16 cellular contexts compared by ENCODE assay signal in the genomic region with DNA sequence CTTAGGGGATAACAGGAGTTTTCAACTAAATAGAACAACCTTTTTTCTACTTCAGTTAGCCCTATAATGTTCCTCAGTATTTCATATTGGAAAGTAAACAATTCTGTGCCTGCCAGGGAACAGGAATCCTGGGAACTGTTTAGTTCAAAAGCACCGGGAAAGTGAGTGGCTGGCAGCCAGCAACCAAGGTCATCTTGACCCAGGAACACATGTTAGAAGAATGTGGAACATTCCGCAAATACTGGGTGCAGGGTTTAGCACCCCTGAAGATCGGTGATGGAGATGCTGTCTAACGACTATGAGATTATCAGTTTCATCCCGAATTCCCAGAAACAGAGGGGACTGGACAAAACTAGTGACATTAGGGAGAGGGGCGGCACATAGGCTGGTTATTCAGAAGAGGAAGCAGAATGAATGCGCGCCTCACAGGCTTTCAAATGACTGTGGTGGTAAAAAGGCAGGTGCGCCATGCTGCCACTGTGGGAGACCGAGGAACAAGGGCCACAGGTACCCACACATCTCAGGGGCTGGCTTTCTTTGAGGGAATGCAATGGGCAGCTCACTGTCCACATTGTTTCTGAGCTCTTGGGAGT. TPM values are rescaled to one million over a fixed set of nuclear protein-coding genes. Genes with fewer than 3 reads are reported as not detected.
DNase-seq lines count a peak whose midpoint lies in the region; ATAC-seq, FAIRE-seq and TF ChIP-seq lines count a peak whose summit lies in the region.
"Had no signal": no experiment of that assay in that cellular context is flagged by ENCODE, and none has a peak within 500 bp of the region (broad histone marks: within the 10 kb centered on the region; RNA-seq: fewer than 3 reads in every experiment).

No MANE protein-coding gene starts in this region.

- ATAC-seq in HepG2 (no peak), HG03571 (IDR thresholded peaks at IDR 0.05; ENCODE audit: unreplicated experiment) (no peak), HG02610 (IDR thresholded peaks at IDR 0.05; ENCODE audit: unreplicated experiment) (no peak)
- ATAC-seq: activated CD4-positive, CD25-positive, alpha-beta regulatory T cell treated with anti-CD3 and anti-CD28 coated beads, Interleukin-2, amount 50 U/mL, for 24 hours; gastrocnemius medialis had no signal

- FAIRE-seq in HepG2 (lab: Jason Lieb, UNC) (no peak), D721Med (lab: Jason Lieb, UNC) (no peak)

- H3K27me3 ChIP-seq in HepG2 (ENCODE audit: control insufficient read depth in 1 of 2, insufficient read depth in 2 of 2, low read length in 2 of 2) = no peaks in the 10 kb centered on the region
- no peaks in the 10 kb centered on the region for H3K27me3 ChIP-seq in stomach
- no peaks in the 10 kb centered on the region for H3K27me3 ChIP-seq in colonic mucosa
- H3K27me3 ChIP-seq: brain microvascular endothelial cell, gastrocnemius medialis had no signal

- H4K20me1 ChIP-seq in HepG2 (ENCODE audit: insufficient read depth, low read length) = no peaks in the 10 kb centered on the region

- no peak overlapping the region for H3K4me2 ChIP-seq in HepG2 (ENCODE audit: low read depth, low read length)

- 80% methylated on average over 10 of the region's 10 CpGs for WGBS in HepG2 (ENCODE audit: low lambda C conversion rate)
- WGBS in stomach, 5 donors = 60 to 77% (median 68%) methylated on average over 10 of the region's 10 CpGs

- no peak overlapping the region for H2AFZ ChIP-seq in HepG2 (ENCODE audit: low read length)

- TF ChIP-seq POLR2A in HepG2 (IDR thresholded peaks at IDR 0.05; ENCODE audit: insufficient read depth in 1 of 2, low read depth in 2 of 2, low read length in 2 of 2) (no peak), stomach (IDR thresholded peaks at IDR 0.05) (no peak)

- peaks cover 63% of the 10 kb centered on the region for H3K4me1 ChIP-seq in HepG2 (ENCODE audit: insufficient read depth, low read length)
- peaks cover 6 to 49% (median 32%) of the 10 kb centered on the region in 4 donors for H3K4me1 ChIP-seq in stomach
- H3K4me1 ChIP-seq in colonic mucosa = no peaks in the 10 kb centered on the region

- H3K27ac ChIP-seq in HepG2 (ENCODE audit: extremely low read length, insufficient read depth, low read length) (peak overlapping the region; percentile 74), stomach (peak overlapping the region in 4 of 5 donors; percentile 23 to 79 (median 74)), colonic mucosa (no peak overlapping the region)
- H3K27ac ChIP-seq: brain microvascular endothelial cell, C4-2B had no signal

- intact Hi-C loops in HepG2 (cut with micrococcal nuclease; ENCODE audit: unreplicated experiment) (no loop called here), stomach (cut with DNase I; ENCODE audit: low total_unique reads) (no loop called here), colonic mucosa (cut with DNase I) (no loop called here)

- no peak for TF ChIP-seq CTCF in HepG2 (CRISPR knock-in tag; IDR thresholded peaks at IDR 0.05)
- TF ChIP-seq CTCF in stomach (IDR thresholded peaks at IDR 0.05) = no peak
- TF ChIP-seq CTCF in D721Med (IDR thresholded peaks at IDR 0.05; ENCODE audit: insufficient read depth, missing control alignments) = no peak
- TF ChIP-seq CTCF in colonic mucosa (IDR thresholded peaks at IDR 0.05) = no peak

- TF ChIP-seq EP300 in HepG2 (IDR thresholded peaks at IDR 0.05; ENCODE audit: low read depth in 2 of 2, low read length in 2 of 2) = 0 out of 4 replicates have a peak, but pooled peaks of 1 of the 2 experiments have one; percentile 15
- no peak for TF ChIP-seq EP300 in HepG2 (CRISPR knock-in tag; IDR thresholded peaks at IDR 0.05; ENCODE audit: borderline replicate concordance)
- TF ChIP-seq EP300 in stomach (IDR thresholded peaks at IDR 0.05) = no peak

- BruUV-seq in HepG2 (replicated peaks; lab: Mats Ljungman, UMichigan) = no TSS peak

- CTCF ChIA-PET in HepG2 (lab: Yijun Ruan, JAX; ENCODE audit: low intra/inter-chr PET ratio, low total read pairs) = no interaction called here

- H3K9me3 ChIP-seq in HepG2 (ENCODE audit: low read length) (no peaks in the 10 kb centered on the region), stomach (no peaks in the 10 kb centered on the region), colonic mucosa (no peaks in the 10 kb centered on the region)
- H3K9me3 ChIP-seq: gastrocnemius medialis had no signal

- in situ Hi-C loops in HepG2 (cut with HindIII; ENCODE audit: extremely low pct_ligation_motif_present, low pct_unique_long_range_greater_than_20kb) = no loop called here

- H3K36me3 ChIP-seq in HepG2 (replicated peaks in 1 of 2; ENCODE audit: control insufficient read depth in 1 of 2, insufficient read depth in 2 of 2, low read length in 2 of 2) (peaks cover 5 to 20% of the 10 kb centered on the region in 2 experiments; a peak in 4 of 5 replicates), stomach (peaks cover 4 to 73% (median 55%) of the 10 kb centered on the region in 4 donors), colonic mucosa (no peaks in the 10 kb centered on the region)

- H3K4me3 ChIP-seq in HepG2 (replicated peaks in 1 of 3; ENCODE audit: insufficient read depth in 1 of 3, low read depth in 2 of 3, low read length in 3 of 3) (no peak overlapping the region), stomach (no peak overlapping the region), colonic mucosa (no peak overlapping the region)
- H3K4me3 ChIP-seq: gastrocnemius medialis had no signal

- no peaks in the 10 kb centered on the region for H3K79me2 ChIP-seq in HepG2 (ENCODE audit: insufficient read depth, low read length)

- DNase-seq in EH (ENCODE audit: low read depth) (peak; percentile 18), amniotic epithelial cell (ENCODE audit: low read depth) (peak; percentile 47), HepG2 (ENCODE audit: low spot score) (peak; percentile 63), stomach (peak; percentile 72), D721Med (ENCODE audit: insufficient read length, low spot score) (no peak), colonic mucosa (no peak)
- DNase-seq: brain microvascular endothelial cell, gastrocnemius medialis, KBM-7, mesendoderm, NCI-H2171 treated with DMSO at 0.1 percent for 48 hours, T-helper 9 cell had no signal

- no peak for TF ChIP-seq RAD21 in HepG2 (CRISPR knock-in tag; IDR thresholded peaks at IDR 0.05)

- H3K9ac ChIP-seq in HepG2 (ENCODE audit: insufficient read depth, low read depth, low read length) = no peak overlapping the region
- no peak overlapping the region for H3K9ac ChIP-seq in colonic mucosa (ENCODE audit: low read depth in 2 of 2, low read length in 2 of 2)

- POLR2A ChIA-PET in HepG2 (lab: Yijun Ruan, JAX) = no interaction called here

TF ChIP-seq in HepG2, 621 proteins besides CTCF, POLR2A, EP300 and RAD21 (continues in another document):
- TF ChIP-seq PRMT3 (CRISPR knock-in tag; IDR thresholded peaks at IDR 0.05; ENCODE audit: borderline replicate concordance, low read depth) = no peak
- TF ChIP-seq ERF (CRISPR knock-in tag; IDR thresholded peaks at IDR 0.05) = 0 out of 2 replicates have a peak, but pooled peaks have one; percentile 43
- TF ChIP-seq ZNF143 (CRISPR knock-in tag; IDR thresholded peaks at IDR 0.05) = peak; percentile 77

RNA-seq across cellular contexts. Expression of gene IPPK, which starts 51.2 kb away (rescaled TPM):
- total RNA-seq in HepG2 (2016; rRNA removed; fragmentation: Illumina TruSeq; extraction: Trizol) (14.1 and 15.1 TPM in 2 replicates), stomach (10 to 100 TPM in 4 of 5 donors, 1 to 10 TPM in 1; 1.4 to 14.6 (median 11.6) TPM), colonic mucosa (1 to 10 TPM; 8.2 to 8.4 TPM)
- total RNA-seq in HepG2 (2016; cell fraction: cytosol; rRNA removed; fragmentation: Illumina TruSeq; extraction: Trizol; ENCODE audit: low read depth) = 0.91 and 1.3 TPM in 2 replicates
- 12.9 and 15.9 TPM in 2 replicates for total RNA-seq in HepG2 (2016; cell fraction: insoluble cytoplasmic fraction; rRNA removed; fragmentation: Illumina TruSeq; extraction: Trizol)
- total RNA-seq in HepG2 (2016; cell fraction: membrane; rRNA removed; fragmentation: Illumina TruSeq; extraction: Trizol) = 4.6 and 5.0 TPM in 2 replicates
- total RNA-seq in HepG2 (2016; cell fraction: nucleus; rRNA removed; fragmentation: Illumina TruSeq; extraction: Trizol) = 6.5 and 8.3 TPM in 2 replicates
- polyA plus RNA-seq in HepG2 (2011; rRNA removed) (9.9 and 11.2 TPM in 2 replicates), stomach (10 to 100 TPM in 1 of 3 donors, 1 to 10 TPM in 2; 2.7 to 17.1 (median 6.0) TPM)
- 10.8 and 11.0 TPM in 2 replicates for polyA plus RNA-seq in HepG2 (2011; cell fraction: cytosol; rRNA removed)
- polyA plus RNA-seq in HepG2 (2011; cell fraction: nucleus; rRNA removed) = 17.2 and 18.8 TPM in 2 replicates
- 5.3 and 5.7 TPM in 2 replicates for polyA plus RNA-seq in HepG2 (2012)
- 0.66 and 1.2 TPM in 2 replicates for polyA plus RNA-seq in HepG2 (2016; cell fraction: cytosol; fragmentation: Illumina TruSeq; extraction: Trizol; ENCODE audit: low read depth)
- 16.3 and 16.9 TPM in 2 replicates for polyA plus RNA-seq in HepG2 (2016; cell fraction: insoluble cytoplasmic fraction; fragmentation: Illumina TruSeq; extraction: Trizol; ENCODE audit: low read depth)
- 2.2 and 3.4 TPM in 2 replicates for polyA plus RNA-seq in HepG2 (2016; cell fraction: membrane; fragmentation: Illumina TruSeq; extraction: Trizol; ENCODE audit: low read depth)
- polyA plus RNA-seq in HepG2 (2016; cell fraction: nucleus; fragmentation: Illumina TruSeq; extraction: Trizol; ENCODE audit: insufficient read depth, low read depth) = 12.6 and 15.6 TPM in 2 replicates
- polyA minus RNA-seq in HepG2 (2011; rRNA and poly(A)+ RNA removed; ENCODE audit: low replicate concordance) = 61.7 and 67.2 TPM in 2 replicates
- polyA minus RNA-seq in HepG2 (2011; cell fraction: cytosol; rRNA and poly(A)+ RNA removed) = 6.2 and 7.6 TPM in 2 replicates
- polyA minus RNA-seq in HepG2 (2011; cell fraction: nucleus; rRNA and poly(A)+ RNA removed) = 9.8 and 10.4 TPM in 2 replicates

Comparison
In these comparisons a context has a peak if more than half of its experiments do, and no peak if none do; other contexts are left out.
1. DNase-seq: peak in EH (single experiment), amniotic epithelial cell (single experiment), HepG2 (single experiment) and stomach (single experiment); none in D721Med (single experiment) and colonic mucosa (single experiment).